19 cellular contexts compared by ENCODE assay signal in the genomic region with DNA sequence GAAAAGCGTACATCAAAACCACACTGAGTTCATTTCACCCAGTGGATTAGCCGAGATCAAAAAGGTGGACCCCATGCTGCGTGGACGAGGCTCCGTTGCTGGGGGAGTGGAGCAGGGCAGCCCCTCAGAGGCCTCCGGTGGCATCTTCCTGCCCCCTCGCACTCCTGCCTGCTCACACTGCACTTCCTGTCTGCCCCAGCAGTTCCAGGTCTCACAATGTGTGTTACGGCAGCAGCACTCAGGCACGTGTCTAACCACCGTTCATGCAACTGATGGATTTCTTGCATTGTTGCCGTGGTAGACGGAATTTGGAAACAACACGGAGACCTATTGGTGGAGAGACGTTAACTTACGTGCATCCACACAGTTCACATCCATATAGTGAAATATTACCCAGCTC.
A peak's percentile ranks its signal among the peaks of the same experiment; 100 is the strongest.
DNase-seq lines count a peak whose midpoint lies in the region; ATAC-seq and TF ChIP-seq lines count a peak whose summit lies in the region.
"Had no signal": no experiment of that assay in that cellular context is flagged by ENCODE, and none has a peak within 500 bp of the region (broad histone marks: within the 10 kb centered on the region; RNA-seq: fewer than 3 reads in every experiment).

No MANE protein-coding gene starts in this region.

- H3K4me1 Mint-ChIP-seq in activated CD4-positive, alpha-beta T cell treated with anti-CD3 and anti-CD28 coated beads for 36 hours, result no peaks in the 10 kb centered on the region
- no peaks in the 10 kb centered on the region for H3K4me1 Mint-ChIP-seq in central memory CD8-positive, alpha-beta T cell
- H3K4me1 Mint-ChIP-seq: CD4-positive, CD25-positive, alpha-beta regulatory T cell had no signal

- no peaks in the 10 kb centered on the region for H3K4me1 ChIP-seq in breast epithelium

- H3K27ac Mint-ChIP-seq in activated CD4-positive, alpha-beta T cell treated with anti-CD3 and anti-CD28 coated beads for 36 hours, result no peak overlapping the region
- H3K27ac Mint-ChIP-seq in central memory CD8-positive, alpha-beta T cell (ENCODE audit: low read depth), result no peak overlapping the region
- H3K27ac Mint-ChIP-seq: B cell; CD4-positive, CD25-positive, alpha-beta regulatory T cell had no signal

- no peaks in the 10 kb centered on the region for H3K27me3 Mint-ChIP-seq in activated CD4-positive, alpha-beta T cell treated with anti-CD3 and anti-CD28 coated beads for 36 hours
- H3K27me3 Mint-ChIP-seq in central memory CD8-positive, alpha-beta T cell, result peaks cover 10% of the 10 kb centered on the region
- H3K27me3 Mint-ChIP-seq: B cell had no signal

- no peak overlapping the region for H3K4me3 Mint-ChIP-seq in activated CD4-positive, alpha-beta T cell treated with anti-CD3 and anti-CD28 coated beads for 36 hours
- H3K4me3 Mint-ChIP-seq in central memory CD8-positive, alpha-beta T cell, result no peak overlapping the region
- H3K4me3 Mint-ChIP-seq: B cell; CD4-positive, CD25-positive, alpha-beta regulatory T cell had no signal

- ATAC-seq in activated CD4-positive, alpha-beta T cell treated with anti-CD3 and anti-CD28 coated beads for 36 hours, result no peak
- peak; percentile 65 for ATAC-seq in central memory CD8-positive, alpha-beta T cell (replicated peaks; ENCODE audit: extremely low read depth, poor library complexity, severe bottlenecking)
- no peak for ATAC-seq in esophagus mucosa
- ATAC-seq: Panc1 had no signal

- TF ChIP-seq CTCF in breast epithelium (IDR thresholded peaks at IDR 0.05), result no peak

- intact Hi-C loops in activated CD4-positive, alpha-beta T cell treated with anti-CD3 and anti-CD28 coated beads for 36 hours (cut with DNase I, micrococcal nuclease), result no loop called here
- intact Hi-C loops in breast epithelium (cut with DNase I; ENCODE audit: low total_unique reads), result no loop called here

- H3K36me3 ChIP-seq in breast epithelium, result no peaks in the 10 kb centered on the region

- DNase-seq in activated CD4-positive, alpha-beta T cell treated with anti-CD3 and anti-CD28 coated beads for 36 hours, result peak; percentile 13
- DNase-seq in activated CD4-positive, alpha-beta T cell treated with anti-CD3 and anti-CD28 coated beads for 4 hours, result no peak
- peak; percentile 72 for DNase-seq in SHP77 treated with DMSO at 0.1 percent for 48 hours (lab: John Stamatoyannopoulos, UW)
- DNase-seq in central memory CD8-positive, alpha-beta T cell (ENCODE audit: low spot score in 2 of 2), result no peak
- DNase-seq in stimulated activated CD8-positive, alpha-beta memory T cell treated with anti-CD3 and anti-CD28 coated beads, Interleukin-4, amount 100 ng/mL, for 48 hours, result peak; percentile 38
- no peak for DNase-seq in breast epithelium (ENCODE audit: low spot score in 2 of 2)
- no peak for DNase-seq in dedifferentiated amniotic fluid mesenchymal stem cell (ENCODE audit: extremely low spot score)
- DNase-seq: Calu3; CD4-positive, CD25-positive, alpha-beta regulatory T cell; DMS53; Karpas-422; MG63; NCI-H1092 treated with DMSO at 0.1 percent for 48 hours; NCI-H2227 treated with DMSO at 0.1 percent for 48 hours; NCI-H524 had no signal

- H3K27ac ChIP-seq in breast epithelium, result no peak overlapping the region
- H3K27ac ChIP-seq: 22Rv1 had no signal

- CTCF ChIA-PET in activated CD4-positive, alpha-beta T cell treated with anti-CD3 and anti-CD28 coated beads for 36 hours (lab: Charles Lee), result interaction anchor here (1.0 kb wide), 1 partner anchor 263 kb away, joined by 5 read pairs; no protein-coding TSS in a partner anchor

- TF ChIP-seq POLR2A in breast epithelium (IDR thresholded peaks at IDR 0.05), result no peak

- H3K4me3 ChIP-seq in breast epithelium, result no peak overlapping the region
- H3K4me3 ChIP-seq: MG63 had no signal

- H3K9me3 ChIP-seq in breast epithelium, result no peaks in the 10 kb centered on the region
- H3K9me3 ChIP-seq: MG63 had no signal

- H3K9me3 Mint-ChIP-seq in activated CD4-positive, alpha-beta T cell treated with anti-CD3 and anti-CD28 coated beads for 36 hours (ENCODE audit: low read depth), result no peaks in the 10 kb centered on the region
- no peaks in the 10 kb centered on the region for H3K9me3 Mint-ChIP-seq in central memory CD8-positive, alpha-beta T cell
- H3K9me3 Mint-ChIP-seq: CD4-positive, CD25-positive, alpha-beta regulatory T cell had no signal

- no peaks in the 10 kb centered on the region for H3K36me3 Mint-ChIP-seq in activated CD4-positive, alpha-beta T cell treated with anti-CD3 and anti-CD28 coated beads for 36 hours (ENCODE audit: low read depth)
- peaks cover 13% of the 10 kb centered on the region for H3K36me3 Mint-ChIP-seq in central memory CD8-positive, alpha-beta T cell (ENCODE audit: insufficient read depth)

- no peaks in the 10 kb centered on the region for H3K27me3 ChIP-seq in breast epithelium
- H3K27me3 ChIP-seq: MG63 had no signal

- POLR2A ChIA-PET in activated CD4-positive, alpha-beta T cell treated with anti-CD3 and anti-CD28 coated beads for 36 hours (lab: Charles Lee), result no interaction called here

Comparison
In these comparisons a context has a peak if more than half of its experiments do, and no peak if none do; other contexts are left out.
1. DNase-seq: peak in activated CD4-positive, alpha-beta T cell treated with anti-CD3 and anti-CD28 coated beads for 36 hours (single experiment), SHP77 treated with DMSO at 0.1 percent for 48 hours (single experiment) and stimulated activated CD8-positive, alpha-beta memory T cell treated with anti-CD3 and anti-CD28 coated beads, Interleukin-4, amount 100 ng/mL, for 48 hours (single experiment); none in activated CD4-positive, alpha-beta T cell treated with anti-CD3 and anti-CD28 coated beads for 4 hours (0 of 2), central memory CD8-positive, alpha-beta T cell (0 of 2), breast epithelium (0 of 2) and dedifferentiated amniotic fluid mesenchymal stem cell (single experiment).